10 cellular contexts compared by ENCODE assay signal in the genomic region with DNA sequence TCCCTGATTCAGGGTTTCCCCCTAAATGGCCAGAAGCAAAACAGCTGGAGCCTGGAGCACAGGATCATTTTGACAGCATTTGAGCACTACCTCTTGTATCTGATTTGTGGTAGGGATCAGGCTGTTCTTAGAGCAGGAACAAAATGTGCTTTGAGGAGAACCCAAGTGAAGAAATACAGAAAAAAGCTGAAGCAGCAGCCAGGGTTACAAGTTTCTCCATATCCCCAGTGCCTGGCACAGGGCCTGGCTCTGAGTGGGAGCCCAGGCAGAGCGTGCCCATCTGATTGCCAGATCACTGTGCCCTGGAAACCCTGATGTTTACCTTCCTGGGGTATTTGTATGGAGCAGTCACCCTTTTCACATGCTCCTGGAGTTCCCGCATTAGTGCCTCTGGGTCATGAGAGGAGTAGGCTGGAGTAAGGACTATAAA. TPM values are rescaled to one million over a fixed set of nuclear protein-coding genes. Genes with fewer than 3 reads are reported as not detected.
"Had no signal": no experiment of that assay in that cellular context is flagged by ENCODE, and none has a peak within 500 bp of the region (broad histone marks: within the 10 kb centered on the region; RNA-seq: fewer than 3 reads in every experiment).

No MANE protein-coding gene starts in this region.

RNA-seq across cellular contexts. Expression of a gene that starts 11.5 kb away (rescaled TPM):
- total RNA-seq: activated B cell treated with CpG ODN at 0.5 μM for 24 hours; activated CD4-positive, alpha-beta memory T cell treated with anti-CD3 and anti-CD28 coated beads for 36 hours; activated naive CD4-positive, alpha-beta T cell treated with anti-CD3 and anti-CD28 coated beads, Interleukin-2, amount 50 U/mL, for 72 hours; activated T-helper 1 cell treated with anti-CD3 and anti-CD28 coated beads, Interleukin-12 subunit alpha, Interleukin-12 subunit beta, Interleukin-2, Interleukin-4 antibody, amounts not matched to agents 30 ng/mL and 10 ng/mL and 1 ng/mL, durations not matched to agents 14 hours and 24 hours and 36 hours; cardiac muscle cell; dorsolateral prefrontal cortex; kidney epithelial cell; mammary epithelial cell; neural crest cell; osteoblast had no signal
- polyA plus RNA-seq: cardiac muscle cell, mammary epithelial cell had no signal
